10 cellular contexts compared by ENCODE assay signal in the genomic region with DNA sequence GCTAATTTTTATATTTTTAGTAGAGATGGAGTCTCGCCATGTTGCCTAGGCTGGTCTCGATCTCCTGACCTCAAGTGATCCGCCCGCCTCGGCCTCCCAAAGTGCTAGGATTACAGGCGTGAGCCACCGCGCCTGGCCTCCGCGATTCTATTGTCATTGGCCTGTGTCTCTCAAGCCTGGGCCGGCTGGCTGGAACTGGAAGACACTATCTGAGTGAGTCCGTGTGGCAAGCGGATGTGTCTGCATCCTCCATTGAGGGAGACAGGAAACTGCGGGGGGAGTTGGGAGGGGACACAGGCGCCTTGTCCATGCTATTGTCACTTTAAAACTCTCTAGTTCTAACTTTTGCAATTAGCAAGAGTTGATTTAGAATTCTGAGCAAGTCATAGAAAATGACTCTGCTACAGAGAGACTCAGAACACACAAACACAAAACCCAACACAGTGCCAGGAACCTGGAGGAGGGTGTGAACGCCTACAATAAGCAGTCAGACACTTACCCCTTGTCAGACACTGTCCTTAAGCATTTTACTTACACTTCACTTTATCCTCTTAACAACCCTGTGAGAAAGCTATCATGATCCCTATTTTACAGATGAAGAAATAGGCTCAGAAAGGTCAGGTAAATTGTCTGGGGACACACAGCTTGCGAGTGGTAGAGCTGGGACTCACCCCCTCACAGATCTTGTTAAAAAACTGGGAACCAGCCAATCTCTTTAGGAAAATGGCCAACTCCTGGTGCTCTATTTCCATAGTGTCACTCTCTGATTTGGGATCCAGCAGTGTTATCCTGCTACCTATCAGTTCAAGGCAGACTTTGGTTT. TPM values are rescaled to one million over a fixed set of nuclear protein-coding genes. Genes with fewer than 3 reads are reported as not detected.
DNase-seq lines count a peak whose midpoint lies in the region; ATAC-seq, FAIRE-seq and TF ChIP-seq lines count a peak whose summit lies in the region.
"Had no signal": no experiment of that assay in that cellular context is flagged by ENCODE, and none has a peak within 500 bp of the region (broad histone marks: within the 10 kb centered on the region; RNA-seq: fewer than 3 reads in every experiment).

No MANE protein-coding gene starts in this region.

- H3K27me3 ChIP-seq in neural progenitor cell (no peaks in the 10 kb centered on the region), sigmoid colon (no peaks in the 10 kb centered on the region)

- TF ChIP-seq CTCF in kidney (IDR thresholded peaks at IDR 0.05; ENCODE audit: borderline replicate concordance, extremely low read depth, insufficient read depth) (no peak), neural progenitor cell (IDR thresholded peaks at IDR 0.05) (no peak), sigmoid colon (IDR thresholded peaks at IDR 0.05) (no peak)

- TF ChIP-seq EP300 in sigmoid colon (IDR thresholded peaks at IDR 0.05) = no peak

- H3K27me3 Mint-ChIP-seq in neural progenitor cell (ENCODE audit: insufficient read depth, low read depth) = peaks cover 2% of the 10 kb centered on the region

- peaks cover 72% of the 10 kb centered on the region for H4K20me1 ChIP-seq in neural progenitor cell (ENCODE audit: low read depth)

- H3K36me3 ChIP-seq in kidney (ENCODE audit: control insufficient read depth in 1 of 2, insufficient read depth in 2 of 2, low read length in 2 of 2) (peaks cover 15 to 42% of the 10 kb centered on the region in 2 donors), neural progenitor cell (peaks cover 11% of the 10 kb centered on the region), sigmoid colon (peaks cover 6 to 85% (median 14%) of the 10 kb centered on the region in 4 donors)

- peak; percentile 56 for ATAC-seq in stimulated activated naive CD8-positive, alpha-beta T cell treated with anti-CD3 and anti-CD28 coated beads, Interleukin-15, Interleukin-2, amounts not matched to agents 100 U/mL and 50 U/mL, for 24 hours

- H2AFZ ChIP-seq in neural progenitor cell (replicated peaks) = no peak overlapping the region

- peaks cover 33% of the 10 kb centered on the region for H3F3A ChIP-seq in neural progenitor cell (ENCODE audit: low read depth)

- no peak for TF ChIP-seq POLR2A in sigmoid colon (IDR thresholded peaks at IDR 0.05)

- H3K9me3 ChIP-seq in kidney (ENCODE audit: control insufficient read depth in 1 of 2, low read length in 2 of 2) (no peaks in the 10 kb centered on the region), neural progenitor cell (ENCODE audit: low read depth) (no peaks in the 10 kb centered on the region), sigmoid colon (no peaks in the 10 kb centered on the region)

- peaks cover 15% of the 10 kb centered on the region for H3K4me1 Mint-ChIP-seq in neural progenitor cell

- WGBS in sigmoid colon, 2 donors = 58 to 88% methylated on average over 17 of the region's 17 CpGs

- H3K4me3 ChIP-seq in kidney (ENCODE audit: low read length in 2 of 2) = no peak overlapping the region
- no peak overlapping the region for H3K4me3 ChIP-seq in neural progenitor cell
- H3K4me3 ChIP-seq in sigmoid colon = no peak overlapping the region

- DNase-seq in KG1 (lab: John Stamatoyannopoulos, UW) (peak; percentile 78), kidney (peak; percentile 83), DMS153 treated with DMSO at 0.1 percent for 48 hours (lab: John Stamatoyannopoulos, UW; ENCODE audit: unreplicated experiment) (no peak), hippocampal formation (lab: John Stamatoyannopoulos, UW) (no peak), neural progenitor cell (ENCODE audit: low spot score) (no peak), sigmoid colon (no peak)
- DNase-seq in activated naive CD4-positive, alpha-beta T cell treated with Interleukin-2 at 50 U/mL for 16 hours = peak; percentile 53
- DNase-seq in stimulated activated naive CD8-positive, alpha-beta T cell treated with anti-CD3 and anti-CD28 coated beads, Interleukin-15, Interleukin-2, amounts not matched to agents 100 U/mL and 50 U/mL, for 24 hours = no peak
- DNase-seq: IMR-90; NK-92 treated with Interleukin-12 subunit alpha and Interleukin-12 subunit beta, amount 100 ng/mL, for 24 hours had no signal

- no peak overlapping the region for H3K4me3 Mint-ChIP-seq in neural progenitor cell

- H3K27ac ChIP-seq in kidney (ENCODE audit: low read depth in 2 of 2, low read length in 2 of 2) = peak overlapping the region in 1 of 2 donors; percentile 67
- H3K27ac ChIP-seq in neural progenitor cell = no peak overlapping the region
- peak overlapping the region in 1 of 4 donors; percentile 19 for H3K27ac ChIP-seq in sigmoid colon

- H3K9ac ChIP-seq in kidney (ENCODE audit: low read length in 2 of 2) (no peak overlapping the region), neural progenitor cell (no peak overlapping the region)

- no peaks in the 10 kb centered on the region for H3K9me3 Mint-ChIP-seq in neural progenitor cell

- peaks cover 27% of the 10 kb centered on the region for H3K79me2 ChIP-seq in neural progenitor cell (ENCODE audit: low read depth)

- FAIRE-seq in kidney (lab: Jason Lieb, UNC) = no peak

- H3K4me1 ChIP-seq in kidney (ENCODE audit: control insufficient read depth in 1 of 2, insufficient read depth in 1 of 2, low read depth in 1 of 2, low read length in 2 of 2) = peaks cover 0 to 6% of the 10 kb centered on the region in 2 donors
- H3K4me1 ChIP-seq in neural progenitor cell = no peaks in the 10 kb centered on the region
- peaks cover 0 to under 1% (median 0%) of the 10 kb centered on the region in 4 donors for H3K4me1 ChIP-seq in sigmoid colon

- intact Hi-C loops in kidney (cut with DNase I) = no loop called here
- intact Hi-C loops in sigmoid colon (cut with DNase I) = loop anchor here (2.0 kb wide), 1 partner anchor 95 kb away; no protein-coding TSS in a partner anchor

- H3K27ac Mint-ChIP-seq in neural progenitor cell = no peak overlapping the region

- H3K4me2 ChIP-seq in neural progenitor cell = no peak overlapping the region

- H3K36me3 Mint-ChIP-seq in neural progenitor cell = peaks cover 55% of the 10 kb centered on the region

RNA-seq across cellular contexts. Expression of a gene that starts 38.7 kb away (rescaled TPM):
- total RNA-seq in kidney (113 TPM), neural progenitor cell (ENCODE audit: low replicate concordance) (250 and 333 TPM in 2 replicates), sigmoid colon (10 to 100 TPM; 37.6 to 71.2 (median 58.9) TPM)
- polyA plus RNA-seq in kidney (ENCODE audit: insufficient read depth, low read depth, low replicate concordance) (148 TPM), sigmoid colon (100 to 1,000 TPM in 1 of 3 donors, 10 to 100 TPM in 2; 67.3 to 152 (median 82.1) TPM)

Comparison
In these comparisons a context has a peak if more than half of its experiments do, and no peak if none do; other contexts are left out.
1. DNase-seq: peak in KG1 (single experiment), activated naive CD4-positive, alpha-beta T cell treated with Interleukin-2 at 50 U/mL for 16 hours (single experiment) and kidney (single experiment); none in stimulated activated naive CD8-positive, alpha-beta T cell treated with anti-CD3 and anti-CD28 coated beads, Interleukin-15, Interleukin-2, amounts not matched to agents 100 U/mL and 50 U/mL, for 24 hours (single experiment), DMS153 treated with DMSO at 0.1 percent for 48 hours (single experiment), hippocampal formation (0 of 2), neural progenitor cell (single experiment) and sigmoid colon (single experiment).